In the genomic region with DNA sequence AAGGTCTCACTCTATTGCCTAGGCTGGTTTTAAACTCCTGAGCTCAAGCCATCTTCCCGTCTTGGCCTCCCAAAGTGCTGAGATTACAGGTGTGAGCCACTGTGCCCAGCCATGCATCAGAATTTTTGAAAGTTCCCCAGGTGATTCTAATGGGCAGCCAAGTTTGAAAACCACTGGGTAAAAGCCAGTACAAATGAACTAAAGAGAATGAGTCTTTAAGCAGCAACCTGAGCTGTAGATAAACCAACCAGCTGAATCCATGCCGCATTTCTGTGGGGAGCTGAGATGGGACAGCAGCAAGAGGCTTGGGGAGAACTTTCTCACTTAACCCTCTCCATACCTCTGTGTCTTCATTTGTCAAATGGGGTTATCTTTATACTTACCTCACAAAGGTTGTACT, we compare ENCODE assay signal across 19 cellular contexts.
"Had no signal": no experiment of that assay in that cellular context is flagged by ENCODE, and none has a peak within 500 bp of the region (broad histone marks: within the 10 kb centered on the region; RNA-seq: fewer than 3 reads in every experiment).

No MANE protein-coding gene starts in this region.

- H3K27ac ChIP-seq: esophagus muscularis mucosa, foreskin keratinocyte, thoracic aorta had no signal

- ATAC-seq: foreskin keratinocyte, T-cell had no signal

- H3K27me3 ChIP-seq: esophagus muscularis mucosa, heart left ventricle, right lobe of liver, upper lobe of left lung had no signal

- H3K9me3 ChIP-seq: esophagus muscularis mucosa, heart left ventricle, left ventricle myocardium inferior, right lobe of liver, thoracic aorta, upper lobe of left lung had no signal

- DNase-seq: activated B cell treated with CpG ODN at 0.5 μM for 24 hours; activated CD8-positive, alpha-beta memory T cell treated with anti-CD3 and anti-CD28 coated beads, Interleukin-2, amount 10 ng/mL, durations not matched to agents 7 days and 5 days; activated CD8-positive, alpha-beta T cell treated with anti-CD3 and anti-CD28 coated beads, Interleukin-2, amount 10 ng/mL, durations not matched to agents 7 days and 5 days; activated naive CD4-positive, alpha-beta T cell; activated T-cell treated with anti-CD3 and anti-CD28 coated beads, Interleukin-2, amount 50 U/mL, for 72 hours; effector CD4-positive, alpha-beta T cell; foreskin keratinocyte; heart left ventricle; left ventricle myocardium inferior; nephron progenitor cell; occipital lobe; posterior cingulate gyrus; right lobe of liver; stimulated activated CD4-positive, alpha-beta T cell treated with anti-CD3 and anti-CD28 coated beads, Interleukin-12 subunit alpha, Interleukin-12 subunit beta, amount 100 ng/mL, for 4 hours; stimulated activated CD4-positive, alpha-beta T cell treated with anti-CD3 and anti-CD28 coated beads, Interleukin-4, amount 100 ng/mL, for 24 hours; T-cell had no signal

- H3K36me3 ChIP-seq: esophagus muscularis mucosa, heart left ventricle, left ventricle myocardium inferior, right lobe of liver, thoracic aorta, upper lobe of left lung had no signal

- H3K4me3 ChIP-seq: esophagus muscularis mucosa, heart left ventricle, left ventricle myocardium inferior, right lobe of liver, thoracic aorta, upper lobe of left lung had no signal

- H3K4me1 ChIP-seq: foreskin keratinocyte had no signal
